Comparison of ENCODE assay signal across 16 cellular contexts in genomic region chr4:48297447-48297846, GRCh38.
"Had no signal": no experiment of that assay in that cellular context is flagged by ENCODE, and none has a peak within 500 bp of the region (broad histone marks: within the 10 kb centered on the region; RNA-seq: fewer than 3 reads in every experiment).

No MANE protein-coding gene starts in this region.

- H3K36me3 ChIP-seq: cardiac muscle cell, left ventricle myocardium inferior, right atrium auricular region, tibial artery had no signal

- H3K4me1 ChIP-seq: left ventricle myocardium inferior, right atrium auricular region had no signal

- H3K27me3 ChIP-seq: cardiac muscle cell, dorsolateral prefrontal cortex, right atrium auricular region, tibial artery had no signal

- H3K27ac ChIP-seq: cardiac muscle cell, dorsolateral prefrontal cortex, epithelial cell of prostate, left ventricle myocardium inferior, right atrium auricular region, tibial artery had no signal

- DNase-seq: activated CD4-positive, alpha-beta T cell treated with anti-CD3 and anti-CD28 coated beads, Interleukin-2, amount 10 ng/mL, durations not matched to agents 7 days and 5 days; activated CD8-positive, alpha-beta T cell treated with anti-CD3 and anti-CD28 coated beads, Interleukin-2, amount 10 ng/mL, durations not matched to agents 7 days and 5 days; activated effector memory CD4-positive, alpha-beta T cell treated with Interleukin-2 at 50 U/mL for 16 hours; activated naive CD4-positive, alpha-beta T cell treated with anti-CD3 and anti-CD28 coated beads, Interleukin-2, amount 50 U/mL, for 16 hours; activated T-cell treated with anti-CD3 and anti-CD28 coated beads, Interleukin-2, amount 50 U/mL, for 4 hours; amniotic stem cell; dorsolateral prefrontal cortex; left ventricle myocardium inferior; mammary epithelial cell; stimulated activated naive CD8-positive, alpha-beta T cell treated with anti-CD3 and anti-CD28 coated beads, Interleukin-15, Interleukin-2, amounts not matched to agents 100 U/mL and 50 U/mL, for 24 hours; substantia nigra; T-helper 9 cell; tibial artery had no signal

- H3K4me3 ChIP-seq: cardiac muscle cell, dorsolateral prefrontal cortex, left ventricle myocardium inferior, right atrium auricular region, tibial artery had no signal
